In the genomic region with DNA sequence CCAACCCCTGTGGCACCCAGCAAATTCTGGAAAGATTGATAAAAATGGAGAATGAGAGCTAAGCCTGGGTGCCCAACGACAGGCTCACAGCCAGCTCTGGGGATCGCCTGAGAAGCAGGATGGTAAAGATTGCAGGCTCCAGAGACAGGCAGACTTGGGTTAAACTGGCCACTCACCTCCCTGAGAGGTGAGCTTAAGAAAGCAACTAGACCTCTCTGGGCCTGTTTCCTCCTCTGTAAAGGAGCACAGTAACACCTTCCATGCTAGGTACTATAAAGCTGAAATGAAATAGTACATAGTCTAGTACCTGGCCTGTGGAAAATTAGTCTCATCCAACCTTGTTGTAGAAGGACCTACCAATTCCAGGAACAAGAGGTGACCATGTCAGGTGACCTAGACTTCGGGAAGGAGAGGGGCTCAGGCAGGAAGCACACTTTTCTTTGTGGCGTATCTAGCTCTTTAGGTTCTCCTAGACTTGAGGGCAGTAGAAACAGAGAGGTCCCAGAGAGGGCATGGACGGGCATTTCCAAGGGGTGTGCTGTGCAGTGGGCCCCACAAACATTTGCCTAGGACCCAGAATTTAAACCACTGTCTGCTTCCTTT, we compare ENCODE assay signal across 14 cellular contexts.
DNase-seq lines count a peak whose midpoint lies in the region; ATAC-seq, FAIRE-seq and TF ChIP-seq lines count a peak whose summit lies in the region.
"Had no signal": no experiment of that assay in that cellular context is flagged by ENCODE, and none has a peak within 500 bp of the region (broad histone marks: within the 10 kb centered on the region; RNA-seq: fewer than 3 reads in every experiment).

No MANE protein-coding gene starts in this region.

- ATAC-seq in GM12878: no peak

- peaks cover 16% of the 10 kb centered on the region for H3K4me1 Mint-ChIP-seq in neural progenitor cell

- intact Hi-C loops in GM12878 (cut with micrococcal nuclease; ENCODE audit: unreplicated experiment): no loop called here

- SMC1A ChIA-PET in GM12878 (lab: Charles Lee; ENCODE audit: uncharacterized antibody, unreplicated experiment): interaction anchor here (0.9 to 2.0 kb wide), 7 partner anchors 9 to 73 kb away, joined by 3 to 6 read pairs (median 5); no protein-coding TSS in a partner anchor

- TF ChIP-seq POLR2A in GM12891 (IDR thresholded peaks at IDR 0.05; ENCODE audit: low read depth, low read length) (no peak), GM12878 (IDR thresholded peaks at IDR 0.05; ENCODE audit: low read depth, low read length) (no peak)

- H3K27me3 ChIP-seq in GM12878 (replicated peaks in 1 of 2; ENCODE audit: control insufficient read depth in 2 of 2, insufficient read depth in 2 of 2, low read length in 1 of 2) (no peaks in the 10 kb centered on the region), neural progenitor cell (no peaks in the 10 kb centered on the region)
- H3K27me3 ChIP-seq: BLaER1 treated with 17β-estradiol and CSF1 and Interleukin-3, amounts not matched to agents 10 nM and 100 nM had no signal

- no TSS peak for BruUV-seq in GM12878 (replicated peaks; lab: Mats Ljungman, UMichigan)

- H3K27me3 Mint-ChIP-seq in neural progenitor cell (ENCODE audit: insufficient read depth, low read depth): peaks cover 4% of the 10 kb centered on the region

- H3K9me3 Mint-ChIP-seq in neural progenitor cell: peaks cover 1% of the 10 kb centered on the region
- H3K9me3 Mint-ChIP-seq: CD4-positive, alpha-beta T cell had no signal

- H3K27ac Mint-ChIP-seq in neural progenitor cell: no peak overlapping the region
- H3K27ac Mint-ChIP-seq: CD4-positive, alpha-beta T cell had no signal

- no peak overlapping the region for H3K4me2 ChIP-seq in GM12878 (ENCODE audit: control insufficient read depth, insufficient read depth)
- no peak overlapping the region for H3K4me2 ChIP-seq in neural progenitor cell
- H3K4me2 ChIP-seq: BLaER1 treated with 17β-estradiol and CSF1 and Interleukin-3, amounts not matched to agents 10 nM and 100 nM had no signal

- H3K4me1 ChIP-seq in HEK293 (ENCODE audit: control insufficient read depth, insufficient read depth, low read length): no peaks in the 10 kb centered on the region
- H3K4me1 ChIP-seq in GM12878 (ENCODE audit: control insufficient read depth, insufficient read depth, low read length): peaks cover 17% of the 10 kb centered on the region
- no peaks in the 10 kb centered on the region for H3K4me1 ChIP-seq in neural progenitor cell
- H3K4me1 ChIP-seq: BLaER1 treated with 17β-estradiol and CSF1 and Interleukin-3, amounts not matched to agents 10 nM and 100 nM had no signal

- in situ Hi-C loops in GM12878 (cut with MboI): no loop called here

- peak overlapping the region; percentile 72 for H2AFZ ChIP-seq in GM12878 (ENCODE audit: control insufficient read depth, low read depth, low read length)
- peak overlapping the region; percentile 10 for H2AFZ ChIP-seq in neural progenitor cell (replicated peaks)

- TF ChIP-seq CTCF in HEK293 (tag by site-specific recombination; IDR thresholded peaks at IDR 0.05): no peak
- no peak for TF ChIP-seq CTCF in GM12878 (IDR thresholded peaks at IDR 0.05 in 2 of 3, conservative IDR thresholded peaks at IDR 0.05 in 1 of 3; ENCODE audit: control insufficient read depth in 2 of 3, extremely low read depth in 1 of 3, insufficient read depth in 1 of 3, low read depth in 3 of 3, low read length in 3 of 3)
- TF ChIP-seq CTCF in neural progenitor cell (IDR thresholded peaks at IDR 0.05): no peak
- TF ChIP-seq CTCF in coronary artery (IDR thresholded peaks at IDR 0.05): no peak

- no peak overlapping the region for H3K27ac ChIP-seq in HEK293 (ENCODE audit: extremely low read depth, low read depth, low read length)
- no peak overlapping the region for H3K27ac ChIP-seq in GM12878 (ENCODE audit: control insufficient read depth, insufficient read depth)
- H3K27ac ChIP-seq in neural progenitor cell: no peak overlapping the region
- H3K27ac ChIP-seq in coronary artery: no peak overlapping the region
- H3K27ac ChIP-seq: BLaER1 treated with 17β-estradiol and CSF1 and Interleukin-3, amounts not matched to agents 10 nM and 100 nM had no signal

- TF ChIP-seq RAD21 in GM12878 (IDR thresholded peaks at IDR 0.05; ENCODE audit: insufficient read depth, low read depth, low read length): no peak

- no peaks in the 10 kb centered on the region for H3K36me3 ChIP-seq in HEK293 (ENCODE audit: control insufficient read depth in 2 of 2, insufficient read depth in 1 of 2, low read length in 2 of 2)
- no peaks in the 10 kb centered on the region for H3K36me3 ChIP-seq in GM12878 (ENCODE audit: control insufficient read depth in 2 of 2, insufficient read depth in 2 of 2, low read length in 1 of 2)
- H3K36me3 ChIP-seq in neural progenitor cell: no peaks in the 10 kb centered on the region
- H3K36me3 ChIP-seq: BLaER1 treated with 17β-estradiol and CSF1 and Interleukin-3, amounts not matched to agents 10 nM and 100 nM had no signal

- no peaks in the 10 kb centered on the region for H3K36me3 Mint-ChIP-seq in neural progenitor cell

- POLR2A ChIA-PET in HEK293 (lab: Yijun Ruan, JAX) (no interaction called here), GM12878 (lab: Charles Lee) (interaction anchor here (0.7 kb wide), 1 partner anchor 144 kb away, joined by 3 read pairs; no protein-coding TSS in a partner anchor)

- H3K4me3 ChIP-seq in HEK293 (ENCODE audit: low read depth, low read length) (no peak overlapping the region), GM12878 (no peak overlapping the region), neural progenitor cell (no peak overlapping the region), coronary artery (no peak overlapping the region)
- H3K4me3 ChIP-seq: BLaER1 treated with 17β-estradiol and CSF1 and Interleukin-3, amounts not matched to agents 10 nM and 100 nM had no signal

- DNase-seq in GM12891 (ENCODE audit: insufficient read length, low spot score) (no peak), GM12878 (ENCODE audit: low read depth, low spot score) (no peak), neural progenitor cell (ENCODE audit: low spot score) (no peak), NCI-H2081 (lab: John Stamatoyannopoulos, UW) (no peak), coronary artery (ENCODE audit: low spot score) (no peak)
- no peak for DNase-seq in stimulated activated CD4-positive, alpha-beta T cell treated with anti-CD3 and anti-CD28 coated beads, Interleukin-1b, Interleukin-23, amount 100 ng/mL, for 48 hours
- DNase-seq: ACHN; Calu3; CD4-positive, alpha-beta T cell; DMS 273 treated with DMSO at 0.1 percent for 48 hours; HCEC 1CT had no signal

- H3F3A ChIP-seq in neural progenitor cell (ENCODE audit: low read depth): no peaks in the 10 kb centered on the region

- H4K20me1 ChIP-seq in GM12878 (ENCODE audit: control insufficient read depth, insufficient read depth) (no peaks in the 10 kb centered on the region), neural progenitor cell (ENCODE audit: low read depth) (no peaks in the 10 kb centered on the region)
- H4K20me1 ChIP-seq: BLaER1 treated with 17β-estradiol and CSF1 and Interleukin-3, amounts not matched to agents 10 nM and 100 nM had no signal

- H3K4me3 Mint-ChIP-seq in neural progenitor cell: no peak overlapping the region
- H3K4me3 Mint-ChIP-seq: CD4-positive, alpha-beta T cell had no signal

- FAIRE-seq in GM12891 (lab: Jason Lieb, UNC): peak; percentile 23
- no peak for FAIRE-seq in GM12878 (lab: Jason Lieb, UNC)
- FAIRE-seq: HTR-8/SVneo had no signal

- no peak for TF ChIP-seq EP300 in GM12878 (IDR thresholded peaks at IDR 0.05; ENCODE audit: borderline replicate concordance in 1 of 2, control insufficient read depth in 1 of 2, low read depth in 2 of 2, low read length in 2 of 2)

- H3K79me2 ChIP-seq in GM12878 (ENCODE audit: control insufficient read depth, insufficient read depth, low read length) (no peaks in the 10 kb centered on the region), neural progenitor cell (ENCODE audit: low read depth) (no peaks in the 10 kb centered on the region)

- RAD21 ChIA-PET in GM12878 (lab: Charles Lee; ENCODE audit: unreplicated experiment): interaction anchor here (0.8 to 1.7 kb wide), 4 partner anchors 23 to 150 kb away, joined by 3 to 9 read pairs (median 4); no protein-coding TSS in a partner anchor

- WGBS in GM12878 (ENCODE audit: insufficient coverage, insufficient replicate concordance, low lambda C conversion rate, missing lambda C conversion rate): 20% methylated on average over 5 of the region's 5 CpGs

- H3K9me3 ChIP-seq in HEK293 (ENCODE audit: control insufficient read depth, insufficient read depth, low read depth, low read length) (no peaks in the 10 kb centered on the region), GM12878 (replicated peaks; ENCODE audit: control insufficient read depth, insufficient read depth, low read length) (no peaks in the 10 kb centered on the region; the same call in 1 of the 3 replicates), neural progenitor cell (ENCODE audit: low read depth) (no peaks in the 10 kb centered on the region)
- H3K9me3 ChIP-seq: BLaER1 treated with 17β-estradiol and CSF1 and Interleukin-3, amounts not matched to agents 10 nM and 100 nM had no signal

- CTCF ChIA-PET in HEK293 (lab: Yijun Ruan, JAX) (interaction anchor here (1.4 kb wide), 1 partner anchor 150 kb away, joined by 3 read pairs; no protein-coding TSS in a partner anchor), GM12878 (lab: Yijun Ruan, JAX) (interaction anchor here (0.7 to 1.3 kb wide), 4 partner anchors 9 to 95 kb away, joined by 3 to 4 read pairs (median 4); no protein-coding TSS in a partner anchor)

- H3K9ac ChIP-seq in GM12878 (ENCODE audit: control insufficient read depth, insufficient read depth, low read length): no peak overlapping the region
- H3K9ac ChIP-seq in neural progenitor cell: no peak overlapping the region
- H3K9ac ChIP-seq: BLaER1 treated with 17β-estradiol and CSF1 and Interleukin-3, amounts not matched to agents 10 nM and 100 nM had no signal

TF ChIP-seq in GM12891, 5 proteins besides CTCF, POLR2A, EP300 and RAD21 (continues in another document):
- TF ChIP-seq POLR2AphosphoS5 (IDR thresholded peaks at IDR 0.05; ENCODE audit: low read depth, low read length) (no peak), TAF1 (IDR thresholded peaks at IDR 0.05; ENCODE audit: low read depth, low read length) (no peak), PAX5 (IDR thresholded peaks at IDR 0.05; ENCODE audit: insufficient read depth, low read length, severe bottlenecking) (no peak), SPI1 (IDR thresholded peaks at IDR 0.05; ENCODE audit: low read depth, low read length) (no peak)

TF ChIP-seq in GM12878, 131 proteins besides CTCF, POLR2A, EP300 and RAD21 (continues in another document):
- TF ChIP-seq EGR1 (IDR thresholded peaks at IDR 0.05; ENCODE audit: borderline replicate concordance in 1 of 2, low read depth in 2 of 2, low read length in 2 of 2): no peak
